ENCODE assay signal across 15 cellular contexts in the genomic region with DNA sequence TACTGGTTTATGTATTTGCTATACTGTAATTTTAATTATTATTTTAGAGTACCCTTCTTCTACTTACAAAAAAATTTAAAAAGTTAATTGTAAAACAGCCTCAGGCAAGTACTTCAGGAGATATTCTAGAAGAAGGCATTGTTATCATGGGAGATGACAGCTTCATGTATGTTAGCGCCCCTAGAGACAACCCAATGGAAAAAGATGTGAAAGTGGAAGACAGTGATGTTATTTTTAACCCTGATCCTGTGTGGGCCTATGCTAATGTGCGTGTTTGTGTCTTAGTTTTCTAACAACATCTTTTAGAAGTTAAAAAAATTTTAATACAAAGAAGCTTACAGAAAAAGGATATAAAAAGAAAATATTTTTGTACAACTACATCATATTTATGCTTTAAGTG.
DNase-seq lines count a peak whose midpoint lies in the region; ATAC-seq and TF ChIP-seq lines count a peak whose summit lies in the region.
"Had no signal": no experiment of that assay in that cellular context is flagged by ENCODE, and none has a peak within 500 bp of the region (broad histone marks: within the 10 kb centered on the region; RNA-seq: fewer than 3 reads in every experiment).

No MANE protein-coding gene starts in this region.

- ATAC-seq in GM18907 (IDR thresholded peaks at IDR 0.05; ENCODE audit: unreplicated experiment): peak; percentile 69
- peak; percentile 78 for ATAC-seq in HG03066 (IDR thresholded peaks at IDR 0.05; ENCODE audit: low read depth, unreplicated experiment)

- intact Hi-C loops in head of caudate nucleus (cut with DNase I): no loop called here

- no peak overlapping the region for H3K4me3 ChIP-seq in GM12864 (ENCODE audit: low read depth, low read length)
- H3K4me3 ChIP-seq: HAP-1, tibial artery had no signal

- DNase-seq in GM12864 (ENCODE audit: low read depth) (no peak), SK-MEL-5 (ENCODE audit: low read depth, low spot score) (peak; percentile 37), GM10266 (ENCODE audit: extremely low spot score) (no peak), hepatic stellate cell (ENCODE audit: low spot score) (no peak), T1000 (lab: John Stamatoyannopoulos, UW) (no peak), head of caudate nucleus (no peak)
- DNase-seq: activated T-cell treated with anti-CD3 and anti-CD28 coated beads, Interleukin-2, amount 50 U/mL, for 24 hours; C1 segment of cervical spinal cord; midbrain; NCI-H2029 treated with DMSO at 0.1 percent for 48 hours; retina; tibial artery had no signal

- in situ Hi-C loops in SK-MEL-5 (cut with HindIII; ENCODE audit: low pct_unique_long_range_greater_than_20kb, low sequenced_read_pairs): no loop called here

- TF ChIP-seq CTCF in GM12864 (IDR thresholded peaks at IDR 0.05; ENCODE audit: low read depth, low read length, missing control alignments) (peak; percentile 12), GM10266 (IDR thresholded peaks at IDR 0.05; ENCODE audit: control insufficient read depth, insufficient read depth, low read depth, missing control alignments) (no peak)
